Comparison of ENCODE assay signal across 21 cellular contexts in genomic region chr14:73209943-73210342, GRCh38. TPM values are rescaled to one million over a fixed set of nuclear protein-coding genes. Genes with fewer than 3 reads are reported as not detected.
DNase-seq lines count a peak whose midpoint lies in the region; ATAC-seq and TF ChIP-seq lines count a peak whose summit lies in the region.
"Had no signal": no experiment of that assay in that cellular context is flagged by ENCODE, and none has a peak within 500 bp of the region (broad histone marks: within the 10 kb centered on the region; RNA-seq: fewer than 3 reads in every experiment).

No MANE protein-coding gene starts in this region.

- no peaks in the 10 kb centered on the region for H4K20me1 ChIP-seq in GM23248 (ENCODE audit: insufficient read depth)

- H3K27ac Mint-ChIP-seq in osteocyte (ENCODE audit: unreplicated experiment) (peak overlapping the region; percentile 68), natural killer cell (peak overlapping the region in 1 of 2 donors; percentile 2)
- H3K27ac Mint-ChIP-seq: activated naive CD8-positive, alpha-beta T cell; activated T-cell treated with anti-CD3 and anti-CD28 coated beads, Interleukin-2, amount 50 U/mL, for 72 hours; nephron progenitor cell; T-helper 2 cell treated with Interferon-gamma antibody and Interleukin-4, amounts not matched to agents 5 μg/mL and 100 μg/mL, for 36 hours had no signal

- peak overlapping the region; percentile 10 for H3K4me2 ChIP-seq in GM23248 (ENCODE audit: unreplicated experiment)
- H3K4me2 ChIP-seq: KMS-11 had no signal

- no peak for TF ChIP-seq POLR2A in gastroesophageal sphincter (IDR thresholded peaks at IDR 0.05)

- 58 to 69% methylated on average over 2 of the region's 2 CpGs for WGBS in GM23248 (ENCODE audit: low coverage in 1 of 2, low lambda C conversion rate in 2 of 2, missing lambda C conversion rate in 2 of 2), 2 experiments
- 28% methylated on average over 2 of the region's 2 CpGs; no CpG with 5 or more reads in 1 of the 2 donors for WGBS in gastroesophageal sphincter (ENCODE audit: low coverage in 1 of 2), 2 donors

- intact Hi-C loops in natural killer cell (cut with micrococcal nuclease): no loop called here

- H3K27me3 Mint-ChIP-seq in osteocyte (ENCODE audit: unreplicated experiment) (no peaks in the 10 kb centered on the region), natural killer cell (ENCODE audit: low read depth in 2 of 2) (no peaks in the 10 kb centered on the region)
- H3K27me3 Mint-ChIP-seq: activated naive CD8-positive, alpha-beta T cell had no signal

- H3K27me3 ChIP-seq in GM23248 (replicated peaks; ENCODE audit: insufficient read depth) (no peaks in the 10 kb centered on the region), gastroesophageal sphincter (no peaks in the 10 kb centered on the region)
- H3K27me3 ChIP-seq: transverse colon had no signal

- in situ Hi-C loops in GM23248 (cut with MboI): no loop called here

- H3K79me2 ChIP-seq in GM23248 (ENCODE audit: insufficient read depth): no peaks in the 10 kb centered on the region

- H3K4me3 Mint-ChIP-seq in osteocyte (ENCODE audit: unreplicated experiment) (no peak overlapping the region), natural killer cell (no peak overlapping the region)
- H3K4me3 Mint-ChIP-seq: activated naive CD8-positive, alpha-beta T cell; activated T-cell treated with anti-CD3 and anti-CD28 coated beads, Interleukin-2, amount 50 U/mL, for 72 hours; nephron progenitor cell; T-helper 2 cell treated with Interferon-gamma antibody and Interleukin-4, amounts not matched to agents 5 μg/mL and 100 μg/mL, for 36 hours had no signal

- ATAC-seq in HG03135 (IDR thresholded peaks at IDR 0.05; ENCODE audit: unreplicated experiment): no peak
- ATAC-seq in gastroesophageal sphincter: no peak
- ATAC-seq in natural killer cell: no peak
- no peak for ATAC-seq in GM18519 (IDR thresholded peaks at IDR 0.05; ENCODE audit: low FRiP score, unreplicated experiment)
- ATAC-seq: activated T-cell treated with anti-CD3 and anti-CD28 coated beads, Interleukin-2, amount 50 U/mL, for 72 hours had no signal

- no peak overlapping the region for H2AFZ ChIP-seq in GM23248

- no peak overlapping the region for H3K27ac ChIP-seq in GM23248
- peak overlapping the region; percentile 19; the same call in 1 of the 2 replicates for H3K27ac ChIP-seq in VCaP
- H3K27ac ChIP-seq in gastroesophageal sphincter: no peak overlapping the region
- H3K27ac ChIP-seq: KMS-11, transverse colon had no signal

- H3K4me3 ChIP-seq in GM23248 (no peak overlapping the region), fibroblast of mammary gland (ENCODE audit: control insufficient read depth, low read depth, low read length) (no peak overlapping the region), gastroesophageal sphincter (no peak overlapping the region)
- H3K4me3 ChIP-seq: transverse colon had no signal

- TF ChIP-seq EP300 in gastroesophageal sphincter (IDR thresholded peaks at IDR 0.05): no peak

- H3K9me3 Mint-ChIP-seq in osteocyte (ENCODE audit: unreplicated experiment) (no peaks in the 10 kb centered on the region), natural killer cell (no peaks in the 10 kb centered on the region)
- H3K9me3 Mint-ChIP-seq: activated T-cell treated with anti-CD3 and anti-CD28 coated beads, Interleukin-2, amount 50 U/mL, for 72 hours; nephron progenitor cell had no signal

- no peak overlapping the region for H3K9ac ChIP-seq in GM23248
- H3K9ac ChIP-seq: KMS-11 had no signal

- peaks cover 7% of the 10 kb centered on the region; the same call in 1 of the 2 replicates for H3F3A ChIP-seq in GM23248 (ENCODE audit: insufficient read depth)

- H3K9me2 ChIP-seq in GM23248 (ENCODE audit: insufficient read depth): no peaks in the 10 kb centered on the region

- TF ChIP-seq CTCF in VCaP (conservative IDR thresholded peaks at IDR 0.05) (no peak), fibroblast of mammary gland (conservative IDR thresholded peaks at IDR 0.05; ENCODE audit: control insufficient read depth, insufficient read depth, low read depth, low read length) (no peak), osteocyte (IDR thresholded peaks at IDR 0.05) (no peak), gastroesophageal sphincter (IDR thresholded peaks at IDR 0.05) (no peak), natural killer cell (IDR thresholded peaks at IDR 0.05) (no peak)

- H3K9me3 ChIP-seq in GM23248 (ENCODE audit: low read depth) (no peaks in the 10 kb centered on the region), gastroesophageal sphincter (no peaks in the 10 kb centered on the region)
- H3K9me3 ChIP-seq: transverse colon had no signal

- H3K4me1 ChIP-seq in GM23248 (ENCODE audit: insufficient read depth) (peaks cover 10% of the 10 kb centered on the region), gastroesophageal sphincter (peaks cover 0 to 11% (median 0%) of the 10 kb centered on the region in 3 donors)
- H3K4me1 ChIP-seq: transverse colon had no signal

- H3K4me1 Mint-ChIP-seq in osteocyte (ENCODE audit: unreplicated experiment): peaks cover 23% of the 10 kb centered on the region
- H3K4me1 Mint-ChIP-seq in natural killer cell: peaks cover 0 to 6% of the 10 kb centered on the region in 2 donors

- DNase-seq in GM23248: peak; percentile 35
- DNase-seq in fibroblast of mammary gland (ENCODE audit: low read depth): peak; percentile 72
- no peak for DNase-seq in osteocyte (ENCODE audit: extremely low spot score, unreplicated experiment)
- DNase-seq in natural killer cell: no peak
- DNase-seq: activated T-cell treated with anti-CD3 and anti-CD28 coated beads, Interleukin-2, amount 50 U/mL, for 72 hours; caudate nucleus; effector CD8-positive, alpha-beta T cell; hippocampal formation; NCI-H1105 treated with DMSO at 0.1 percent for 48 hours; NCI-H526 treated with DMSO at 0.1 percent for 48 hours; nephron progenitor cell; SIG-M5; stimulated activated naive CD4-positive, alpha-beta T cell; transverse colon had no signal

- peaks cover 37% of the 10 kb centered on the region for H3K36me3 Mint-ChIP-seq in osteocyte (ENCODE audit: unreplicated experiment)
- peaks cover 24% of the 10 kb centered on the region for H3K36me3 Mint-ChIP-seq in natural killer cell

- H3K36me3 ChIP-seq in GM23248 (ENCODE audit: low read depth) (peaks cover 48% of the 10 kb centered on the region; the same call in 1 of the 2 replicates), gastroesophageal sphincter (peaks cover 0 to 98% of the 10 kb centered on the region in 2 donors)

RNA-seq across cellular contexts. Expression of gene PAPLN, which starts 27.4 kb away (rescaled TPM):
- total RNA-seq in GM23248 (2014; rRNA removed; shearing (Covaris generic)): 0.22 and 1.0 TPM in 2 replicates
- polyA plus RNA-seq in GM23248 (2016; fragmentation: Nextera tagmentation; extraction: Ambion mirVana): 0.51 and 0.98 TPM in 2 replicates
- total RNA-seq in osteocyte: 44.3 and 48.7 TPM in 2 replicates
- 10 to 100 TPM; 13.4 to 47.7 (median 28.2) TPM for total RNA-seq in gastroesophageal sphincter
- total RNA-seq in natural killer cell: under 1 TPM; 0.24 to 0.70 (median 0.34) TPM

Comparison
In these comparisons a context has a peak if more than half of its experiments do, and no peak if none do; other contexts are left out.
1. DNase-seq: peak in GM23248 (single experiment) and fibroblast of mammary gland (single experiment); none in osteocyte (single experiment) and natural killer cell (single experiment).